27 cellular contexts compared by ENCODE assay signal in genomic region chr12:65570451-65571130, GRCh38.
"Had no signal": no experiment of that assay in that cellular context is flagged by ENCODE, and none has a peak within 500 bp of the region (broad histone marks: within the 10 kb centered on the region; RNA-seq: fewer than 3 reads in every experiment).

No MANE protein-coding gene starts in this region.

- H3K27ac Mint-ChIP-seq: activated CD4-positive, alpha-beta memory T cell treated with anti-CD3 and anti-CD28 coated beads, Interleukin-2, amount 10 ng/mL, durations not matched to agents 7 days and 5 days; activated CD4-positive, alpha-beta T cell treated with anti-CD3 and anti-CD28 coated beads, Interleukin-2, amount 10 ng/mL, durations not matched to agents 7 days and 5 days; activated naive CD4-positive, alpha-beta T cell treated with anti-CD3 and anti-CD28 coated beads for 36 hours; activated naive CD4-positive, alpha-beta T cell treated with anti-CD3 and anti-CD28 coated beads, Interleukin-2, amount 50 U/mL, for 24 hours; activated naive CD8-positive, alpha-beta T cell treated with anti-CD3 and anti-CD28 coated beads for 36 hours; activated naive CD8-positive, alpha-beta T cell treated with anti-CD3 and anti-CD28 coated beads, Interleukin-2, amount 50 U/mL, for 24 hours; activated T-helper 17 cell treated with anti-CD3 and anti-CD28 coated beads, Interleukin-2, amount 50 U/mL, for 72 hours; brain; WTC11 had no signal

- H3K36me3 Mint-ChIP-seq: brain, WTC11 had no signal

- H3K27me3 ChIP-seq: adrenal gland, ascending aorta, cardiac muscle cell, colonic mucosa, heart left ventricle had no signal

- ATAC-seq: activated naive CD8-positive, alpha-beta T cell treated with anti-CD3 and anti-CD28 coated beads, Interleukin-2, amount 50 U/mL, for 24 hours; activated T-cell treated with anti-CD3 and anti-CD28 coated beads, Interleukin-2, amount 50 U/mL, for 4 hours; activated T-helper 17 cell treated with anti-CD3 and anti-CD28 coated beads, Interleukin-2, amount 50 U/mL, for 72 hours; esophagus mucosa; heart left ventricle; WTC11 had no signal

- DNase-seq: activated CD4-positive, alpha-beta memory T cell treated with anti-CD3 and anti-CD28 coated beads, Interleukin-2, amount 10 ng/mL, durations not matched to agents 7 days and 5 days; activated CD4-positive, alpha-beta T cell treated with anti-CD3 and anti-CD28 coated beads for 1 hour; activated CD4-positive, alpha-beta T cell treated with anti-CD3 and anti-CD28 coated beads for 4 hours; activated CD4-positive, alpha-beta T cell treated with anti-CD3 and anti-CD28 coated beads, Interleukin-2, amount 10 ng/mL, durations not matched to agents 7 days and 5 days; activated CD4-positive, alpha-beta T cell treated with anti-CD3 and anti-CD28 coated beads, Interleukin-2, amount 50 U/mL, for 4 hours; activated CD8-positive, alpha-beta memory T cell treated with anti-CD3 and anti-CD28 coated beads, Interleukin-2, amount 50 U/mL, for 48 hours; activated effector memory CD4-positive, alpha-beta T cell treated with anti-CD3 and anti-CD28 coated beads, Interleukin-2, amount 50 U/mL, for 16 hours; activated naive CD4-positive, alpha-beta T cell treated with anti-CD3 and anti-CD28 coated beads for 36 hours; activated naive CD8-positive, alpha-beta T cell treated with anti-CD3 and anti-CD28 coated beads for 36 hours; activated naive CD8-positive, alpha-beta T cell treated with anti-CD3 and anti-CD28 coated beads, Interleukin-2, amount 50 U/mL, for 24 hours; activated T-cell treated with anti-CD3 and anti-CD28 coated beads, Interleukin-2, amount 50 U/mL, for 4 hours; adrenal gland; central memory CD4-positive, alpha-beta T cell; cerebellar nuclear complex; colonic mucosa; effector CD8-positive, alpha-beta T cell; foreskin fibroblast; heart left ventricle; T-helper 2 cell had no signal

- H3K4me1 Mint-ChIP-seq: activated CD4-positive, alpha-beta memory T cell treated with anti-CD3 and anti-CD28 coated beads, Interleukin-2, amount 10 ng/mL, durations not matched to agents 7 days and 5 days; activated CD4-positive, alpha-beta T cell treated with anti-CD3 and anti-CD28 coated beads, Interleukin-2, amount 10 ng/mL, durations not matched to agents 7 days and 5 days; activated naive CD4-positive, alpha-beta T cell treated with anti-CD3 and anti-CD28 coated beads, Interleukin-2, amount 50 U/mL, for 24 hours; activated naive CD8-positive, alpha-beta T cell treated with anti-CD3 and anti-CD28 coated beads for 36 hours; activated T-helper 17 cell treated with anti-CD3 and anti-CD28 coated beads, Interleukin-2, amount 50 U/mL, for 72 hours had no signal

- H3K27ac ChIP-seq: adrenal gland, ascending aorta, breast epithelium, cardiac muscle cell, colonic mucosa, heart left ventricle had no signal

- H3K4me1 ChIP-seq: adrenal gland, ascending aorta, breast epithelium, colonic mucosa had no signal

- H3K4me3 ChIP-seq: adrenal gland, ascending aorta, breast epithelium, cardiac muscle cell, colonic mucosa, heart left ventricle had no signal

- H3K4me3 Mint-ChIP-seq: activated CD4-positive, alpha-beta memory T cell treated with anti-CD3 and anti-CD28 coated beads, Interleukin-2, amount 10 ng/mL, durations not matched to agents 7 days and 5 days; activated CD4-positive, alpha-beta T cell treated with anti-CD3 and anti-CD28 coated beads, Interleukin-2, amount 10 ng/mL, durations not matched to agents 7 days and 5 days; activated naive CD4-positive, alpha-beta T cell treated with anti-CD3 and anti-CD28 coated beads for 36 hours; activated naive CD4-positive, alpha-beta T cell treated with anti-CD3 and anti-CD28 coated beads, Interleukin-2, amount 50 U/mL, for 24 hours; activated naive CD8-positive, alpha-beta T cell treated with anti-CD3 and anti-CD28 coated beads for 36 hours; activated naive CD8-positive, alpha-beta T cell treated with anti-CD3 and anti-CD28 coated beads, Interleukin-2, amount 50 U/mL, for 24 hours; activated T-cell treated with anti-CD3 and anti-CD28 coated beads, Interleukin-2, amount 50 U/mL, for 4 hours; activated T-helper 17 cell treated with anti-CD3 and anti-CD28 coated beads, Interleukin-2, amount 50 U/mL, for 72 hours; brain; WTC11 had no signal

- H3K36me3 ChIP-seq: adrenal gland, ascending aorta, breast epithelium, cardiac muscle cell, colonic mucosa, heart left ventricle had no signal

- H3K9me3 ChIP-seq: colonic mucosa had no signal
